9 cellular contexts compared by ENCODE assay signal in the genomic region with DNA sequence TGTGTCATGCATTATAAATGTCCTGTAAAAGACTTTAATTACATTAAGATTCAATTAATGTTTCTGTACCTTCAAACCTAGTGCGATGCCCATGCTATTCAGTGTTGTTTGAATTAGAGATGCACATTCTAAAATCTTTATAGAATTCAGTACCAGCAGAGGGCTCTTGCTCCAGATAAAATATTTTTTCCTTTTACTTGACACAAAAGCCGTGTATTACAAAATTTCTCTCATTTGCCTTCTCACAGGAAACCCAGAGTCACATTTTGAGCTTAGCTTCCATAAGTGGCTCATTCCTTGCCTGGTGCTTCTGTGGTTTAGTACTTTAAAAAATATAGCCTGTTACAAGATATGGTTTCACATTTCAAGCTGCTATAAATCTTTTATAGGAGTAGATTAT.
DNase-seq lines count a peak whose midpoint lies in the region; ATAC-seq and TF ChIP-seq lines count a peak whose summit lies in the region.
"Had no signal": no experiment of that assay in that cellular context is flagged by ENCODE, and none has a peak within 500 bp of the region (broad histone marks: within the 10 kb centered on the region; RNA-seq: fewer than 3 reads in every experiment).

No MANE protein-coding gene starts in this region.

- TF ChIP-seq CTCF in Panc1 (IDR thresholded peaks at IDR 0.05) (peak; percentile 15; the same call in 1 of the 2 replicates), fibroblast of pulmonary artery (IDR thresholded peaks at IDR 0.05; ENCODE audit: low read length, missing control alignments) (peak; percentile 31), thoracic aorta (IDR thresholded peaks at IDR 0.05) (peak; percentile 13)

- H3K4me1 ChIP-seq in Panc1 (ENCODE audit: control insufficient read depth, insufficient read depth, low read length) (no peaks in the 10 kb centered on the region), thoracic aorta (ENCODE audit: control insufficient read depth in 1 of 2, low read depth in 2 of 2) (no peaks in the 10 kb centered on the region)
- H3K4me1 ChIP-seq: ascending aorta had no signal

- no peaks in the 10 kb centered on the region; the same call in 1 of the 2 replicates for H3K27me3 ChIP-seq in Panc1 (ENCODE audit: control insufficient read depth, insufficient read depth, low read length)
- H3K27me3 ChIP-seq in thoracic aorta (replicated peaks; ENCODE audit: insufficient read depth): no peaks in the 10 kb centered on the region
- H3K27me3 ChIP-seq: ascending aorta had no signal

- CTCF ChIA-PET in Panc1 (lab: Charles Lee): no interaction called here

- no peaks in the 10 kb centered on the region for H3K36me3 ChIP-seq in Panc1 (ENCODE audit: control insufficient read depth, insufficient read depth, low read length)
- H3K36me3 ChIP-seq in thoracic aorta: no peaks in the 10 kb centered on the region
- H3K36me3 ChIP-seq: ascending aorta had no signal

- ATAC-seq in Panc1 (no peak), thoracic aorta (ENCODE audit: insufficient number of reproducible peaks, low FRiP score, low read depth) (no peak), GM21447 (IDR thresholded peaks at IDR 0.05; ENCODE audit: unreplicated experiment) (no peak)

- H3K4me3 ChIP-seq in Panc1 (ENCODE audit: low read depth in 2 of 2, low read length in 2 of 2) (no peak overlapping the region), fibroblast of pulmonary artery (replicated peaks; ENCODE audit: low read depth, low read length) (no peak overlapping the region), thoracic aorta (no peak overlapping the region)
- H3K4me3 ChIP-seq: ascending aorta had no signal

- BruUV-seq in Panc1 (replicated peaks; lab: Mats Ljungman, UMichigan): no TSS peak

- peak; percentile 3 for DNase-seq in NOMO-1 treated with DMSO at 0.1 percent for 48 hours (lab: John Stamatoyannopoulos, UW; ENCODE audit: unreplicated experiment)
- DNase-seq in NOMO-1 treated with dmso at 0.1 percent for 144 hours (lab: John Stamatoyannopoulos, UW; ENCODE audit: unreplicated experiment): no peak
- DNase-seq in Panc1 (ENCODE audit: low read depth, low spot score): no peak
- peak; percentile 27 for DNase-seq in fibroblast of pulmonary artery (ENCODE audit: low read depth)
- no peak for DNase-seq in thoracic aorta (ENCODE audit: low spot score)
- DNase-seq in stimulated activated CD4-positive, alpha-beta T cell treated with anti-CD3 and anti-CD28 coated beads, Interleukin-4, amount 100 ng/mL, for 24 hours: no peak
- DNase-seq in NCI-H2227 (lab: John Stamatoyannopoulos, UW; ENCODE audit: unreplicated experiment): no peak

- H3K27ac ChIP-seq in Panc1 (ENCODE audit: low read length) (no peak overlapping the region), thoracic aorta (no peak overlapping the region)
- H3K27ac ChIP-seq: ascending aorta had no signal

- POLR2A ChIA-PET in Panc1 (lab: Charles Lee): no interaction called here

- in situ Hi-C loops in Panc1 (cut with HindIII; ENCODE audit: low pct_unique_long_range_greater_than_20kb, low sequenced_read_pairs): no loop called here

- H3K9me3 ChIP-seq in Panc1 (ENCODE audit: control insufficient read depth, insufficient read depth, low read depth, low read length): no peaks in the 10 kb centered on the region
- no peaks in the 10 kb centered on the region for H3K9me3 ChIP-seq in thoracic aorta
- H3K9me3 ChIP-seq: ascending aorta had no signal

- intact Hi-C loops in Panc1 (cut with micrococcal nuclease; ENCODE audit: unreplicated experiment): no loop called here

Comparison
In these comparisons a context has a peak if more than half of its experiments do, and no peak if none do; other contexts are left out.
1. DNase-seq: peak in NOMO-1 treated with DMSO at 0.1 percent for 48 hours (single experiment) and fibroblast of pulmonary artery (single experiment); none in NOMO-1 treated with dmso at 0.1 percent for 144 hours (single experiment), Panc1 (single experiment), thoracic aorta (single experiment), stimulated activated CD4-positive, alpha-beta T cell treated with anti-CD3 and anti-CD28 coated beads, Interleukin-4, amount 100 ng/mL, for 24 hours (single experiment) and NCI-H2227 (single experiment).
2. Peak in every context shown above with its lines, with median percentiles within 50 percentile points of each other: CTCF ChIP-seq.